Comparison of ENCODE assay signal across 13 cellular contexts in genomic region chr4:148831945-148832344, GRCh38.
A peak's percentile ranks its signal among the peaks of the same experiment; 100 is the strongest.
DNase-seq lines count a peak whose midpoint lies in the region; ATAC-seq and TF ChIP-seq lines count a peak whose summit lies in the region.
"Had no signal": no experiment of that assay in that cellular context is flagged by ENCODE, and none has a peak within 500 bp of the region (broad histone marks: within the 10 kb centered on the region; RNA-seq: fewer than 3 reads in every experiment).

No MANE protein-coding gene starts in this region.

- peak; percentile 61 for DNase-seq in Caki2 (ENCODE audit: low read depth)
- DNase-seq in M059J (ENCODE audit: low read depth), result peak; percentile 84
- DNase-seq in dermis blood vessel endothelial cell, result peak; percentile 96
- DNase-seq in lower lobe of right lung, result no peak
- no peak for DNase-seq in NCI-H2196 treated with DMSO at 0.1 percent for 48 hours (lab: John Stamatoyannopoulos, UW; ENCODE audit: unreplicated experiment)
- no peak for DNase-seq in SK-N-DZ (ENCODE audit: low spot score)
- no peak for DNase-seq in NCI-H446 treated with DMSO at 0.1 percent for 48 hours (lab: John Stamatoyannopoulos, UW)
- no peak for DNase-seq in activated CD4-positive, alpha-beta T cell treated with anti-CD3 and anti-CD28 coated beads, Interleukin-2, amount 50 U/mL, for 4 hours
- DNase-seq: activated effector memory CD4-positive, alpha-beta T cell treated with Interleukin-2 at 50 U/mL for 16 hours; CD4-positive, alpha-beta memory T cell; colonic mucosa; Kasumi-1 had no signal

- no peak overlapping the region for H3K4me3 ChIP-seq in lower lobe of right lung
- H3K4me3 ChIP-seq: colonic mucosa, SJSA1 had no signal

- ATAC-seq in lower lobe of right lung, result peak in 1 of 2 donors; percentile 36

- no peaks in the 10 kb centered on the region for H3K9me3 ChIP-seq in lower lobe of right lung
- H3K9me3 ChIP-seq: colonic mucosa, SJSA1 had no signal

- no peak for TF ChIP-seq CTCF in lower lobe of right lung (IDR thresholded peaks at IDR 0.05)

- intact Hi-C loops in lower lobe of right lung (cut with DNase I), result no loop called here

- H3K4me1 ChIP-seq in lower lobe of right lung, result peaks cover 9% of the 10 kb centered on the region
- H3K4me1 ChIP-seq: colonic mucosa, SJSA1 had no signal

- H3K36me3 ChIP-seq in lower lobe of right lung, result no peaks in the 10 kb centered on the region
- H3K36me3 ChIP-seq: colonic mucosa, SJSA1 had no signal

- in situ Hi-C loops in Caki2 (cut with HindIII; ENCODE audit: low pct_unique_long_range_greater_than_20kb, low sequenced_read_pairs), result no loop called here

- H3K27me3 ChIP-seq in lower lobe of right lung (ENCODE audit: low read depth), result no peaks in the 10 kb centered on the region
- H3K27me3 ChIP-seq: colonic mucosa, SJSA1 had no signal

- peak overlapping the region; percentile 16 for H3K27ac ChIP-seq in lower lobe of right lung
- H3K27ac ChIP-seq: colonic mucosa, SJSA1 had no signal

Comparison
In these comparisons a context has a peak if more than half of its experiments do, and no peak if none do; other contexts are left out.
1. DNase-seq: peak in Caki2 (single experiment), M059J (single experiment) and dermis blood vessel endothelial cell (single experiment); none in lower lobe of right lung (single experiment), NCI-H2196 treated with DMSO at 0.1 percent for 48 hours (single experiment), SK-N-DZ (single experiment), NCI-H446 treated with DMSO at 0.1 percent for 48 hours (single experiment) and activated CD4-positive, alpha-beta T cell treated with anti-CD3 and anti-CD28 coated beads, Interleukin-2, amount 50 U/mL, for 4 hours (0 of 2).